8 cellular contexts compared by ENCODE assay signal in the genomic region with DNA sequence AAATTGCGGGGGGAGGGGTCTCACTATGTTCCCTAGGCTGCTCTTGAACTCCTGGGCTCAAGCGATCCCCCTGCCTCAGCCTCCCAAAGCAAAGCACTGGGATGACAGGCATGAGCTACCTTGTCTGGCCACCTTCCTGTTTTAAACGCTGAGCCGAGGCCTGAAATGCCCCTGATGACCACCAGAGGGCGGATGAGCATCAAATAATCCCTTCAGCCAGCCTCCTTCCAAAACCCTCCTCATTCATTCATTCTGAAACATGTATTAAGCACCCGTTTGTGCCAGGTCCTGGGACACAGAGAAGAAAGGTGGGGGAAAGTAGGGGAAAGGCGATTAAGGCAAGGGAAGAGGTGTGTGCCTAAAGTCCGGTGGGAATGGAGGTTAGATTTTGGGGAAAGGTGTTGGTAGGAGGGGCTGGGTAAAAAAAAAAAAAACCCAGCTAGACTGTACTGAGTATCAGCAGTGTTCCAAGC. TPM values are rescaled to one million over a fixed set of nuclear protein-coding genes. Genes with fewer than 3 reads are reported as not detected.
DNase-seq lines count a peak whose midpoint lies in the region; ATAC-seq, FAIRE-seq and TF ChIP-seq lines count a peak whose summit lies in the region.

No MANE protein-coding gene starts in this region.

- H3K4me1 Mint-ChIP-seq in GM23338 (peaks cover 40% of the 10 kb centered on the region), MCF 10A (ENCODE audit: insufficient read depth, unreplicated experiment) (peaks cover 19% of the 10 kb centered on the region)

- H3K79me2 ChIP-seq in GM23338 (replicated peaks; ENCODE audit: insufficient read depth), result no peaks in the 10 kb centered on the region; the same call in 1 of the 2 replicates

- H3K36me3 ChIP-seq in GM23338 (ENCODE audit: insufficient read depth) (no peaks in the 10 kb centered on the region), WERI-Rb-1 (no peaks in the 10 kb centered on the region), kidney (ENCODE audit: control insufficient read depth in 1 of 2, insufficient read depth in 2 of 2, low read length in 2 of 2) (no peaks in the 10 kb centered on the region)

- CTCF ChIA-PET in MCF 10A (lab: Yijun Ruan, JAX), result interaction anchor here (0.5 to 9.8 kb wide), 40 partner anchors 8 to 1942 kb away, joined by 3 to 352 read pairs (median 4); a partner anchor contains a TSS

- H2AFZ ChIP-seq in GM23338, result no peak overlapping the region

- H3K36me3 Mint-ChIP-seq in GM23338 (ENCODE audit: low read depth), result no peaks in the 10 kb centered on the region; the same call in 2 of the 3 replicates
- no peaks in the 10 kb centered on the region for H3K36me3 Mint-ChIP-seq in MCF 10A (ENCODE audit: insufficient read depth, unreplicated experiment)

- H3K9ac ChIP-seq in kidney (ENCODE audit: low read length in 2 of 2), result no peak overlapping the region

- no peaks in the 10 kb centered on the region for H4K20me1 ChIP-seq in GM23338 (replicated peaks; ENCODE audit: insufficient read depth)

- no peak for FAIRE-seq in kidney (lab: Jason Lieb, UNC)

- H3K9me3 Mint-ChIP-seq in GM23338, result no peaks in the 10 kb centered on the region; the same call in 2 of the 3 replicates
- no peaks in the 10 kb centered on the region for H3K9me3 Mint-ChIP-seq in MCF 10A (ENCODE audit: unreplicated experiment)

- H3K27ac Mint-ChIP-seq in GM23338, result 0 out of 2 replicates have a peak overlapping the region, but pooled peaks have one; percentile 8
- H3K27ac Mint-ChIP-seq in MCF 10A (ENCODE audit: low read depth, unreplicated experiment), result no peak overlapping the region

- H3K4me1 ChIP-seq in GM23338 (ENCODE audit: insufficient read depth) (peaks cover 41% of the 10 kb centered on the region), kidney (ENCODE audit: control insufficient read depth in 1 of 2, insufficient read depth in 1 of 2, low read depth in 1 of 2, low read length in 2 of 2) (peaks cover 16 to 18% of the 10 kb centered on the region in 2 donors)

- BruUV-seq in MCF 10A (replicated peaks; lab: Mats Ljungman, UMichigan), result no TSS peak

- H3K27me3 ChIP-seq in GM23338 (ENCODE audit: insufficient read depth) (no peaks in the 10 kb centered on the region), WERI-Rb-1 (ENCODE audit: insufficient read depth, low read depth, severe bottlenecking) (no peaks in the 10 kb centered on the region)

- POLR2A ChIA-PET in MCF 10A (lab: Yijun Ruan, JAX), result interaction anchor here (0.6 to 7.2 kb wide), 16 partner anchors 18 to 207 kb away, joined by 3 to 73 read pairs (median 4); a partner anchor contains a TSS

- peaks cover 45% of the 10 kb centered on the region for H3F3A ChIP-seq in GM23338 (replicated peaks; ENCODE audit: low read depth)

- H3K27me3 Mint-ChIP-seq in GM23338 (ENCODE audit: insufficient read depth, low read depth, poor library complexity) (peaks cover 29% of the 10 kb centered on the region), MCF 10A (ENCODE audit: insufficient read depth, unreplicated experiment) (no peaks in the 10 kb centered on the region)

- no peak overlapping the region for H3K4me3 ChIP-seq in AG09309 (ENCODE audit: control insufficient read depth, low read depth, low read length)
- no peak overlapping the region for H3K4me3 ChIP-seq in GM23338
- no peak overlapping the region for H3K4me3 ChIP-seq in WERI-Rb-1 (ENCODE audit: low read depth, low read length)
- H3K4me3 ChIP-seq in kidney (ENCODE audit: low read length in 2 of 2), result no peak overlapping the region

- TF ChIP-seq CTCF in AG09309 (IDR thresholded peaks at IDR 0.05; ENCODE audit: control insufficient read depth, insufficient read depth, low read depth, low read length, missing control alignments) (peak; percentile 91), GM23338 (conservative IDR thresholded peaks at IDR 0.05; ENCODE audit: low read depth in 2 of 2) (peak; percentile 98), WERI-Rb-1 (IDR thresholded peaks at IDR 0.05; ENCODE audit: low read depth, low read length) (peak; percentile 88), MCF 10A (IDR thresholded peaks at IDR 0.05; ENCODE audit: unreplicated experiment) (peak; percentile 88), kidney (IDR thresholded peaks at IDR 0.05; ENCODE audit: borderline replicate concordance, extremely low read depth, insufficient read depth) (peak; percentile 98)

- intact Hi-C loops in MCF 10A (cut with micrococcal nuclease) (loop anchor here (1.0 to 2.0 kb wide), 3 partner anchors 38 to 115 kb away; a partner anchor contains a TSS), kidney (cut with DNase I) (no loop called here)

- DNase-seq in AG09309 (ENCODE audit: low read depth) (peak; percentile 45), GM23338 (ENCODE audit: low spot score) (peak; percentile 94), NCI-H2227 treated with DMSO at 0.1 percent for 48 hours (lab: John Stamatoyannopoulos, UW) (peak; percentile 72), WERI-Rb-1 (peak; percentile 86), MCF 10A (ENCODE audit: unreplicated experiment) (peak; percentile 88), kidney (no peak)
- peak; percentile 86 for DNase-seq in stimulated activated CD4-positive, alpha-beta T cell treated with anti-CD3 and anti-CD28 coated beads, Interleukin-2, amount 100 ng/mL, for 24 hours

- no peak overlapping the region for H3K4me2 ChIP-seq in GM23338

- H3K9me2 ChIP-seq in GM23338 (ENCODE audit: insufficient read depth), result no peaks in the 10 kb centered on the region

- no peak for ATAC-seq in GM23338
- no peak for ATAC-seq in GM21423 (IDR thresholded peaks at IDR 0.05; ENCODE audit: unreplicated experiment)

- H3K9me3 ChIP-seq in WERI-Rb-1 (ENCODE audit: severe bottlenecking) (no peaks in the 10 kb centered on the region), kidney (ENCODE audit: control insufficient read depth in 1 of 2, low read length in 2 of 2) (no peaks in the 10 kb centered on the region)

- no peak overlapping the region for H3K27ac ChIP-seq in GM23338 (ENCODE audit: low read depth)
- peak overlapping the region; percentile 1; the same call in 1 of the 2 replicates for H3K27ac ChIP-seq in WERI-Rb-1
- H3K27ac ChIP-seq in kidney (ENCODE audit: low read depth in 2 of 2, low read length in 2 of 2), result no peak overlapping the region

- no peak overlapping the region for H3K4me3 Mint-ChIP-seq in GM23338
- no peak overlapping the region for H3K4me3 Mint-ChIP-seq in MCF 10A (ENCODE audit: unreplicated experiment)

TF ChIP-seq in GM23338, 12 proteins besides CTCF, POLR2A, EP300 and RAD21 (continues in another document):
- no peak for TF ChIP-seq EZH2 (IDR thresholded peaks at IDR 0.05; ENCODE audit: low read depth, unreplicated experiment)
- TF ChIP-seq, protein P1, sequence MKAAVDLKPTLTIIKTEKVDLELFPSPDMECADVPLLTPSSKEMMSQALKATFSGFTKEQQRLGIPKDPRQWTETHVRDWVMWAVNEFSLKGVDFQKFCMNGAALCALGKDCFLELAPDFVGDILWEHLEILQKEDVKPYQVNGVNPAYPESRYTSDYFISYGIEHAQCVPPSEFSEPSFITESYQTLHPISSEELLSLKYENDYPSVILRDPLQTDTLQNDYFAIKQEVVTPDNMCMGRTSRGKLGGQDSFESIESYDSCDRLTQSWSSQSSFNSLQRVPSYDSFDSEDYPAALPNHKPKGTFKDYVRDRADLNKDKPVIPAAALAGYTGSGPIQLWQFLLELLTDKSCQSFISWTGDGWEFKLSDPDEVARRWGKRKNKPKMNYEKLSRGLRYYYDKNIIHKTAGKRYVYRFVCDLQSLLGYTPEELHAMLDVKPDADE (IDR thresholded peaks at IDR 0.05), result no peak

RNA-seq across cellular contexts. Expression of a gene that starts 30.7 kb away (rescaled TPM):
- 1,861 and 2,007 TPM in 2 replicates for total RNA-seq in GM23338 (2014; rRNA removed; shearing (Covaris generic))
- polyA plus RNA-seq in GM23338 (2016; fragmentation: Nextera tagmentation; extraction: Ambion mirVana) (8,990 and 10,188 TPM in 2 replicates), kidney (ENCODE audit: insufficient read depth, low read depth, low replicate concordance) (825 TPM)
- total RNA-seq in MCF 10A (2022) (501 and 713 TPM in 2 replicates), kidney (1,173 TPM)
